Comparison of ENCODE assay signal across 15 cellular contexts in the genomic region with DNA sequence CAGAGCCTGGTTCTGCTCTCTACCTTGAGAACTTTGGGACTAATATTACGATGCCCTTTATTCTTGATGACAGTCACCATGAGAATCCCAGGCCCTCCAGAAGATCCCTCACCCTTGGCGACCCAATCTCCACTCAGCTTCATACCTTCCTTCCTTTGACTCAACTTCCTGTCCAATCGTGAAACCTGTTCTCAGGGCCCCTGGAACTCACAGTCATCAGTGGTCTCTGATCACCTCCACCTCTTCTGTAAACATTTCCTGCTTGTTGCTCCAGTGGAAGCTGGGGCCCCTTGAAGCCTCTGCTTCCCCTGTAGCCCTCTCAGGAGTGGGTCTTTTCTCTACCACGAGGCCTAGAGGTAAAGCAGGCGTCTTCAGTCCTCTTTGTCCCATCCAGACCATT.
"Had no signal": no experiment of that assay in that cellular context is flagged by ENCODE, and none has a peak within 500 bp of the region (broad histone marks: within the 10 kb centered on the region; RNA-seq: fewer than 3 reads in every experiment).

No MANE protein-coding gene starts in this region.

- DNase-seq: activated CD4-positive, alpha-beta T cell treated with anti-CD3 and anti-CD28 coated beads for 36 hours; activated effector memory CD4-positive, alpha-beta T cell treated with Interleukin-2 at 50 U/mL for 16 hours; aorta; cerebellar nuclear complex; cortex of kidney; gastrocnemius medialis; head of caudate nucleus; stimulated activated naive CD4-positive, alpha-beta T cell; transverse colon had no signal

- H3K4me3 Mint-ChIP-seq: activated CD4-positive, alpha-beta T cell treated with anti-CD3 and anti-CD28 coated beads for 36 hours; neural crest cell had no signal

- H3K36me3 ChIP-seq: gastrocnemius medialis, SJSA1, transverse colon, vagina had no signal

- H3K4me3 ChIP-seq: gastrocnemius medialis, lung, SJSA1, transverse colon, vagina had no signal

- ATAC-seq: gastrocnemius medialis, left lobe of liver had no signal

- H3K27ac ChIP-seq: gastrocnemius medialis, SJSA1, transverse colon, vagina had no signal

- H3K27me3 Mint-ChIP-seq: activated CD4-positive, alpha-beta T cell treated with anti-CD3 and anti-CD28 coated beads for 36 hours; progenitor cell of endocrine pancreas had no signal

- H3K9me3 ChIP-seq: gastrocnemius medialis, SJSA1, transverse colon, vagina had no signal

- H3K4me1 ChIP-seq: vagina had no signal
